ENCODE assay signal across 1 cellular context in genomic region chr2:1656961-1657841, GRCh38.
TF ChIP-seq lines count a peak whose summit lies in the region.

No MANE protein-coding gene starts in this region.

TF ChIP-seq in HCT116, 20 proteins besides CTCF, POLR2A, EP300 and RAD21:
- TF ChIP-seq SP1 (IDR thresholded peaks at IDR 0.05; ENCODE audit: low read depth) = no peak
